Comparison of ENCODE assay signal across 12 cellular contexts in genomic region chr11:62498492-62499286, GRCh38. TPM values are rescaled to one million over a fixed set of nuclear protein-coding genes. Genes with fewer than 3 reads are reported as not detected.
DNase-seq lines count a peak whose midpoint lies in the region; ATAC-seq and TF ChIP-seq lines count a peak whose summit lies in the region.
"Had no signal": no experiment of that assay in that cellular context is flagged by ENCODE, and none has a peak within 500 bp of the region (broad histone marks: within the 10 kb centered on the region; RNA-seq: fewer than 3 reads in every experiment).

No MANE protein-coding gene starts in this region.

- no peak overlapping the region for H3K9ac ChIP-seq in BLaER1

- POLR2A ChIA-PET in RWPE1 (lab: Yijun Ruan, JAX; ENCODE audit: low non-redundant PET), result interaction anchor here (0.6 to 1.3 kb wide), 2 partner anchors 55 to 59 kb away, joined by 3 to 4 read pairs; no protein-coding TSS in a partner anchor

- DNase-seq in RWPE1 (ENCODE audit: low spot score) (no peak), foreskin keratinocyte (no peak), NCI-H2081 (lab: John Stamatoyannopoulos, UW) (no peak), HuH-7.5 (ENCODE audit: low spot score) (no peak)
- DNase-seq: C1 segment of cervical spinal cord; NCI-H2171; NK-92 treated with Interleukin-12 subunit alpha and Interleukin-12 subunit beta, amount 100 ng/mL, for 24 hours; OCI-M1 had no signal

- no peak for ATAC-seq in foreskin keratinocyte
- no peak for ATAC-seq in HG02798 (IDR thresholded peaks at IDR 0.05; ENCODE audit: poor library complexity, unreplicated experiment)
- no peak for ATAC-seq in HG02642 (IDR thresholded peaks at IDR 0.05; ENCODE audit: poor library complexity, unreplicated experiment)

- no peaks in the 10 kb centered on the region for H3K9me3 ChIP-seq in BLaER1

- H3K4me1 ChIP-seq in BLaER1 (peaks cover 8% of the 10 kb centered on the region), foreskin keratinocyte (peaks cover 16% of the 10 kb centered on the region)

- no peaks in the 10 kb centered on the region for H3K36me3 ChIP-seq in BLaER1

- TF ChIP-seq CTCF in RWPE1 (conservative IDR thresholded peaks at IDR 0.05; ENCODE audit: low read depth) (no peak), foreskin keratinocyte (conservative IDR thresholded peaks at IDR 0.05) (no peak)

- H4K20me1 ChIP-seq in BLaER1, result no peaks in the 10 kb centered on the region

- no peaks in the 10 kb centered on the region for H3K27me3 ChIP-seq in BLaER1
- no peaks in the 10 kb centered on the region for H3K27me3 ChIP-seq in foreskin keratinocyte

- CTCF ChIA-PET in RWPE1 (lab: Yijun Ruan, JAX), result interaction anchor here (0.5 to 2.3 kb wide), 5 partner anchors 44 to 1345 kb away, joined by 3 to 13 read pairs (median 3); no protein-coding TSS in a partner anchor

- H3K27ac ChIP-seq in BLaER1 (no peak overlapping the region), RWPE1 (peak overlapping the region; percentile 90), foreskin keratinocyte (peak overlapping the region; percentile 39), skin epidermis (peak overlapping the region in 15 of 21 experiments; percentile 67 to 86 (median 79))

- H3K4me3 ChIP-seq in BLaER1 (no peak overlapping the region), skin epidermis (no peak overlapping the region)

- 0 out of 2 replicates have a peak overlapping the region, but pooled peaks have one; percentile 28 for H3K4me2 ChIP-seq in BLaER1

RNA-seq across cellular contexts. Expression of gene AHNAK, which starts 47.9 kb away (rescaled TPM):
- 393 and 461 TPM in 2 replicates for total RNA-seq in foreskin keratinocyte
- 57.2 and 57.9 TPM in 2 replicates for polyA plus RNA-seq in foreskin keratinocyte
